ENCODE assay signal across 12 cellular contexts in the genomic region with DNA sequence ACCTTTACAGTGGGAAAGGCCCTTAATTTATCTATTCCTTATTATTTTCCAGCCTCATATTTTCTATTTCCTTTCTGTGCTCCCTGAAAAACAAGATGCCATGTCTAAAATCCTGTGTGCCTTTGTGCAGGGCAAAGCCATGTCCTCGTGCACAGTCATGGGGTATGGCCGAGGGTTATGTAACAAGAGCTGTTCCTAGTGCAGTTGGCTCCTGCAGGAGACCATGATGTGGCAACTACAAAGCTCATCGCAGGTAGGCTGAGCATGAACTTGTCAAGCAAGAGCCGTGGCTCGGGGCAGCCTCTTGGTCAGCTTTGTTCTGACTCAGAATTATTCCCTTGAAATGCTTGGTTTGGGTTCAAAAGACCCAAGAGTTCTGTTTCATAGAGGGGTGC.
"Had no signal": no experiment of that assay in that cellular context is flagged by ENCODE, and none has a peak within 500 bp of the region (broad histone marks: within the 10 kb centered on the region; RNA-seq: fewer than 3 reads in every experiment).

No MANE protein-coding gene starts in this region.

- H3K4me3 Mint-ChIP-seq: activated B cell treated with CpG ODN at 0.5 μM for 24 hours had no signal

- H3K9me3 Mint-ChIP-seq: activated B cell treated with CpG ODN at 0.5 μM for 24 hours had no signal

- H3K27me3 Mint-ChIP-seq: activated B cell treated with CpG ODN at 0.5 μM for 24 hours had no signal

- H3K9me3 ChIP-seq: ascending aorta, lower lobe of right lung, pancreas, tibial artery had no signal

- H3K4me3 ChIP-seq: ascending aorta, lower lobe of right lung, pancreas, tibial artery had no signal

- H3K27ac Mint-ChIP-seq: activated B cell treated with CpG ODN at 0.5 μM for 24 hours had no signal

- DNase-seq: activated B cell treated with CpG ODN at 0.5 μM for 24 hours; activated CD4-positive, alpha-beta T cell treated with anti-CD3 and anti-CD28 coated beads for 48 hours; activated naive CD4-positive, alpha-beta T cell; foreskin melanocyte; head of caudate nucleus; lower lobe of right lung; midbrain; pancreas; stimulated activated CD4-positive, alpha-beta T cell treated with anti-CD3 and anti-CD28 coated beads, Interleukin-15, amount 100 ng/mL, for 24 hours; stimulated activated CD4-positive, alpha-beta T cell treated with anti-CD3 and anti-CD28 coated beads, Interleukin-4, amount 100 ng/mL, for 1 hour; tibial artery had no signal

- H3K4me1 Mint-ChIP-seq: activated B cell treated with CpG ODN at 0.5 μM for 24 hours had no signal

- ATAC-seq: lower lobe of right lung, pancreas had no signal

- H3K27me3 ChIP-seq: ascending aorta, pancreas, tibial artery had no signal

- H3K36me3 ChIP-seq: ascending aorta, lower lobe of right lung, pancreas had no signal

- H3K27ac ChIP-seq: ascending aorta, lower lobe of right lung, pancreas, tibial artery had no signal
